Comparison of ENCODE assay signal across 20 cellular contexts in genomic region chrX:125628435-125628834, GRCh38.
"Had no signal": no experiment of that assay in that cellular context is flagged by ENCODE, and none has a peak within 500 bp of the region (broad histone marks: within the 10 kb centered on the region; RNA-seq: fewer than 3 reads in every experiment).

No MANE protein-coding gene starts in this region.

- H3K4me3 ChIP-seq: lower lobe of right lung, prostate gland, right atrium auricular region, sigmoid colon, thoracic aorta, tibial nerve, upper lobe of left lung had no signal

- H3K4me1 ChIP-seq: lower lobe of right lung, prostate gland, right atrium auricular region, sigmoid colon, tibial nerve, upper lobe of left lung had no signal

- H3K9me3 ChIP-seq: lower lobe of right lung, prostate gland, right atrium auricular region, sigmoid colon, thoracic aorta, tibial nerve, upper lobe of left lung had no signal

- ATAC-seq: effector memory CD8-positive, alpha-beta T cell; left ventricle myocardium superior; lower lobe of right lung; naive thymus-derived CD8-positive, alpha-beta T cell; stimulated activated effector memory CD8-positive, alpha-beta T cell treated with anti-CD3 and anti-CD28 coated beads, Interleukin-12 subunit alpha, Interleukin-12 subunit beta, amount 100 ng/mL, for 72 hours; stimulated activated naive CD8-positive, alpha-beta T cell treated with anti-CD3 and anti-CD28 coated beads, Interleukin-15, Interleukin-2, amounts not matched to agents 100 U/mL and 50 U/mL, for 24 hours had no signal

- H3K36me3 Mint-ChIP-seq: naive thymus-derived CD8-positive, alpha-beta T cell; stimulated activated effector memory CD8-positive, alpha-beta T cell treated with anti-CD3 and anti-CD28 coated beads, Interleukin-12 subunit alpha, Interleukin-12 subunit beta, amount 100 ng/mL, for 72 hours had no signal

- H3K36me3 ChIP-seq: lower lobe of right lung, prostate gland, right atrium auricular region, sigmoid colon, thoracic aorta, tibial nerve, upper lobe of left lung had no signal

- H3K27ac Mint-ChIP-seq: effector memory CD8-positive, alpha-beta T cell; naive thymus-derived CD8-positive, alpha-beta T cell; nephron progenitor cell; stimulated activated effector memory CD8-positive, alpha-beta T cell treated with anti-CD3 and anti-CD28 coated beads, Interleukin-12 subunit alpha, Interleukin-12 subunit beta, amount 100 ng/mL, for 72 hours had no signal

- H3K27me3 Mint-ChIP-seq: effector memory CD8-positive, alpha-beta T cell had no signal

- FAIRE-seq: frontal cortex, keratinocyte, urothelium cell line had no signal

- H3K27me3 ChIP-seq: right atrium auricular region, sigmoid colon, tibial nerve, upper lobe of left lung had no signal

- H3K4me1 Mint-ChIP-seq: naive thymus-derived CD8-positive, alpha-beta T cell; stimulated activated effector memory CD8-positive, alpha-beta T cell treated with anti-CD3 and anti-CD28 coated beads, Interleukin-12 subunit alpha, Interleukin-12 subunit beta, amount 100 ng/mL, for 72 hours had no signal

- DNase-seq: cortex of kidney; effector memory CD8-positive, alpha-beta T cell; left ventricle myocardium superior; lower lobe of right lung; naive thymus-derived CD8-positive, alpha-beta T cell; nephron progenitor cell; nucleus accumbens; sigmoid colon; stimulated activated CD4-positive, alpha-beta T cell treated with anti-CD3 and anti-CD28 coated beads, Interleukin-2, amount 100 ng/mL, for 24 hours; stimulated activated CD4-positive, alpha-beta T cell treated with anti-CD3 and anti-CD28 coated beads, Interleukin-4, amount 100 ng/mL, for 24 hours; stimulated activated naive CD8-positive, alpha-beta T cell treated with anti-CD3 and anti-CD28 coated beads, Interleukin-15, Interleukin-2, amounts not matched to agents 100 U/mL and 50 U/mL, for 24 hours; upper lobe of left lung had no signal

- H3K4me3 Mint-ChIP-seq: effector memory CD8-positive, alpha-beta T cell; naive thymus-derived CD8-positive, alpha-beta T cell; nephron progenitor cell; stimulated activated effector memory CD8-positive, alpha-beta T cell treated with anti-CD3 and anti-CD28 coated beads, Interleukin-12 subunit alpha, Interleukin-12 subunit beta, amount 100 ng/mL, for 72 hours had no signal

- H3K9me3 Mint-ChIP-seq: effector memory CD8-positive, alpha-beta T cell; naive thymus-derived CD8-positive, alpha-beta T cell had no signal

- H3K27ac ChIP-seq: lower lobe of right lung, prostate gland, right atrium auricular region, sigmoid colon, thoracic aorta, tibial nerve, upper lobe of left lung had no signal
